Comparison of ENCODE assay signal across 24 cellular contexts in genomic region chr4:147109800-147110199, GRCh38.
"Had no signal": no experiment of that assay in that cellular context is flagged by ENCODE, and none has a peak within 500 bp of the region (broad histone marks: within the 10 kb centered on the region; RNA-seq: fewer than 3 reads in every experiment).

No MANE protein-coding gene starts in this region.

- H3K4me3 ChIP-seq: pancreas, prostate gland, right lobe of liver, sigmoid colon, stomach, thoracic aorta, thyroid gland, tibial nerve, upper lobe of left lung, vagina had no signal

- DNase-seq: nephron progenitor cell; nucleus accumbens; pancreas; right cardiac atrium; right lobe of liver; sigmoid colon; small intestine; stimulated activated CD4-positive, alpha-beta T cell treated with anti-CD3 and anti-CD28 coated beads, Interleukin-15, amount 100 ng/mL, for 24 hours; stimulated activated CD4-positive, alpha-beta T cell treated with anti-CD3 and anti-CD28 coated beads, Interleukin-2, amount 100 ng/mL, for 24 hours; stimulated activated CD4-positive, alpha-beta T cell treated with anti-CD3 and anti-CD28 coated beads, Interleukin-2, amount 100 ng/mL, for 48 hours; stimulated activated CD4-positive, alpha-beta T cell treated with anti-CD3 and anti-CD28 coated beads, Interleukin-4, amount 100 ng/mL, for 24 hours; stimulated activated naive B cell treated with anti-CD40 and anti-IgM and Interleukin-4, amounts not matched to agents 10 μg/mL and 1 μg/mL and 100 μg/mL, for 72 hours; stimulated activated naive CD4-positive, alpha-beta T cell treated with Interleukin-2 at 50 U/mL for 16 hours; stomach; thyroid gland; trophoblast cell; upper lobe of left lung had no signal

- H3K36me3 ChIP-seq: neutrophil, pancreas, prostate gland, right lobe of liver, sigmoid colon, stomach, thoracic aorta, thyroid gland, tibial nerve, upper lobe of left lung, vagina had no signal

- H3K27me3 ChIP-seq: neutrophil, pancreas, right lobe of liver, sigmoid colon, stomach, thyroid gland, tibial nerve, upper lobe of left lung, vagina had no signal

- H3K4me1 ChIP-seq: pancreas, prostate gland, right lobe of liver, sigmoid colon, stomach, tibial nerve, upper lobe of left lung, vagina had no signal

- ATAC-seq: natural killer cell treated with Interleukin-12 subunit alpha and Interleukin-12 subunit beta and Interleukin-15 and Interleukin-18, amount 100 ng/mL, for 72 hours; pancreas; right cardiac atrium; right lobe of liver; stimulated activated effector memory CD8-positive, alpha-beta T cell treated with anti-CD3 and anti-CD28 coated beads, Interleukin-12 subunit alpha, Interleukin-12 subunit beta, amount 100 ng/mL, for 72 hours; stimulated activated naive B cell treated with anti-CD40 and anti-IgM and Interleukin-4, amounts not matched to agents 10 μg/mL and 1 μg/mL and 100 μg/mL, for 72 hours had no signal

- H3K9me3 ChIP-seq: neutrophil, pancreas, prostate gland, right lobe of liver, sigmoid colon, thoracic aorta, thyroid gland, vagina had no signal

- H3K27ac ChIP-seq: neutrophil, pancreas, prostate gland, right lobe of liver, sigmoid colon, stomach, thoracic aorta, thyroid gland, tibial nerve, upper lobe of left lung, vagina had no signal
